ENCODE assay signal across 1 cellular context in the genomic region with DNA sequence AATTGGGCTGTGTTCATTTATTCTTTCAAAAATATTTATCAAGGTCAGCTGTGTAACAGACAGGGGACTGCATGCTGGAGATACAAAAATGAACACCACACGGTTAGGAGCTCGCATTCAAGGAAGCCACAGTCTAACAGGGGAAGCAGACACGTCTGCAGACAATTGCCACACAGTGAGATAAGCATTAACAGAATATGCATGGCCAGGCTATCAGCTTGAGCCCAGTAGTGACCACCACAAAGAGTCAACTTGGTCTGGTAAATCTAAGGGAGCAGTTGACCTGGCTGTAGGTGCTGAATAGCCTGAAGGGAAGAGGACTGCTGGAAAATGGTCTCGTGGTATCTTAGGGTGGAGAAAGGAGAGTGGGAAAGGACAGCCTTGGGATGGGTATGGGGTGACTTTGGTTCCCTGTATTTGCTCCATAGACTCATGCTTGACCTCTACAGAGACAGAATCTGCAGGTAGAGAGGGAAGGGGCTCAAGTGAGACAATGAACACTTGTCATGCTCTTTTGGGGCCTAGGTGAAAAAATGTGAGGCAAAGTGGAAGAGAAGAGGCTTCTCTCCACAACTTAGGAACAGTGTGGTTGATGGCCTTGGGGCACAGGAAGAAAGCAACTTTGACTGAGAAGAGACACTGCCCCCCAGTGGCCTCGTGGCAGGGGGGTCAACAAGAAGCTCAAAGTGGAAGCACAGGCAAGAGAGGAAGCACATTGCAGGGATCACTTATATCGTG.
A peak's percentile ranks its signal among the peaks of the same experiment; 100 is the strongest.
TF ChIP-seq lines count a peak whose summit lies in the region.

No MANE protein-coding gene starts in this region.

TF ChIP-seq in K562, 482 proteins besides CTCF, POLR2A, EP300 and RAD21 (continued from another document and continues in another):
- TF ChIP-seq, protein P1, sequence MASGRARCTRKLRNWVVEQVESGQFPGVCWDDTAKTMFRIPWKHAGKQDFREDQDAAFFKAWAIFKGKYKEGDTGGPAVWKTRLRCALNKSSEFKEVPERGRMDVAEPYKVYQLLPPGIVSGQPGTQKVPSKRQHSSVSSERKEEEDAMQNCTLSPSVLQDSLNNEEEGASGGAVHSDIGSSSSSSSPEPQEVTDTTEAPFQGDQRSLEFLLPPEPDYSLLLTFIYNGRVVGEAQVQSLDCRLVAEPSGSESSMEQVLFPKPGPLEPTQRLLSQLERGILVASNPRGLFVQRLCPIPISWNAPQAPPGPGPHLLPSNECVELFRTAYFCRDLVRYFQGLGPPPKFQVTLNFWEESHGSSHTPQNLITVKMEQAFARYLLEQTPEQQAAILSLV (tag; IDR thresholded peaks at IDR 0.05): no peak
- TF ChIP-seq JUND (IDR thresholded peaks at IDR 0.05; ENCODE audit: borderline replicate concordance, low read depth, low read length) (0 out of 2 replicates have a peak, but pooled peaks have one; percentile 10), JUND (tag; IDR thresholded peaks at IDR 0.05; ENCODE audit: borderline replicate concordance, low read depth, low read length) (no peak; the same call in 2 of the 3 replicates), CEBPB (tag; IDR thresholded peaks at IDR 0.05) (peak; percentile 74), MAZ (CRISPR knock-in tag; conservative IDR thresholded peaks at IDR 0.05 in 1 of 2, IDR thresholded peaks at IDR 0.05 in 1 of 2) (peak; percentile 28 to 77; a peak in 2 of 4 replicates), CXXC5 (CRISPR knock-in tag; IDR thresholded peaks at IDR 0.05) (no peak), ZNF124 (CRISPR knock-in tag; IDR thresholded peaks at IDR 0.05) (no peak), SMAD4 (CRISPR knock-in tag; conservative IDR thresholded peaks at IDR 0.05) (peak; percentile 88), HINFP (tag; conservative IDR thresholded peaks at IDR 0.05; ENCODE audit: low read depth) (no peak), NCOR1 (IDR thresholded peaks at IDR 0.05) (peak; percentile 84), MED1 (CRISPR knock-in tag; IDR thresholded peaks at IDR 0.05; ENCODE audit: borderline replicate concordance) (no peak), SPI1 (IDR thresholded peaks at IDR 0.05; ENCODE audit: borderline replicate concordance, low read depth, low read length) (peak; percentile 61; the same call in 1 of the 2 replicates), SETDB1 (IDR thresholded peaks at IDR 0.05; ENCODE audit: low read length) (no peak), RBM25 (IDR thresholded peaks at IDR 0.05; ENCODE audit: low read depth, low read length, severe bottlenecking) (no peak), CHD4 (IDR thresholded peaks at IDR 0.05; ENCODE audit: insufficient read depth, insufficient replicate concordance, low read depth, low read length, poor library complexity, severe bottlenecking) (no peak), ZSCAN32 (CRISPR knock-in tag; IDR thresholded peaks at IDR 0.05) (no peak), STAT5B (CRISPR knock-in tag; IDR thresholded peaks at IDR 0.05) (no peak), ZNF24 (IDR thresholded peaks at IDR 0.05) (no peak), ETV1 (tag; conservative IDR thresholded peaks at IDR 0.05; ENCODE audit: low read depth) (peak; percentile 51; the same call in 1 of the 2 replicates), TARDBP (IDR thresholded peaks at IDR 0.05) (no peak), PYGO2 (tag; IDR thresholded peaks at IDR 0.05) (no peak), MCM2 (IDR thresholded peaks at IDR 0.05; ENCODE audit: low read depth) (no peak), ZNF589 (CRISPR knock-in tag; IDR thresholded peaks at IDR 0.05; ENCODE audit: low read depth) (no peak), POLR2AphosphoS5 (IDR thresholded peaks at IDR 0.05; ENCODE audit: control insufficient read depth, insufficient read depth, low read depth, low read length) (0 out of 2 replicates have a peak, but pooled peaks have one; percentile 26), ETS2 (tag; IDR thresholded peaks at IDR 0.05; ENCODE audit: borderline replicate concordance, poor library complexity, severe bottlenecking) (no peak), FOSL1 (tag; conservative IDR thresholded peaks at IDR 0.05) (no peak)
- TF ChIP-seq, protein P2, sequence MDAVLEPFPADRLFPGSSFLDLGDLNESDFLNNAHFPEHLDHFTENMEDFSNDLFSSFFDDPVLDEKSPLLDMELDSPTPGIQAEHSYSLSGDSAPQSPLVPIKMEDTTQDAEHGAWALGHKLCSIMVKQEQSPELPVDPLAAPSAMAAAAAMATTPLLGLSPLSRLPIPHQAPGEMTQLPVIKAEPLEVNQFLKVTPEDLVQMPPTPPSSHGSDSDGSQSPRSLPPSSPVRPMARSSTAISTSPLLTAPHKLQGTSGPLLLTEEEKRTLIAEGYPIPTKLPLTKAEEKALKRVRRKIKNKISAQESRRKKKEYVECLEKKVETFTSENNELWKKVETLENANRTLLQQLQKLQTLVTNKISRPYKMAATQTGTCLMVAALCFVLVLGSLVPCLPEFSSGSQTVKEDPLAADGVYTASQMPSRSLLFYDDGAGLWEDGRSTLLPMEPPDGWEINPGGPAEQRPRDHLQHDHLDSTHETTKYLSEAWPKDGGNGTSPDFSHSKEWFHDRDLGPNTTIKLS (IDR thresholded peaks at IDR 0.05; ENCODE audit: borderline replicate concordance, low read depth): no peak
- TF ChIP-seq, protein P3, sequence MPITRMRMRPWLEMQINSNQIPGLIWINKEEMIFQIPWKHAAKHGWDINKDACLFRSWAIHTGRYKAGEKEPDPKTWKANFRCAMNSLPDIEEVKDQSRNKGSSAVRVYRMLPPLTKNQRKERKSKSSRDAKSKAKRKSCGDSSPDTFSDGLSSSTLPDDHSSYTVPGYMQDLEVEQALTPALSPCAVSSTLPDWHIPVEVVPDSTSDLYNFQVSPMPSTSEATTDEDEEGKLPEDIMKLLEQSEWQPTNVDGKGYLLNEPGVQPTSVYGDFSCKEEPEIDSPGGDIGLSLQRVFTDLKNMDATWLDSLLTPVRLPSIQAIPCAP (CRISPR knock-in tag; IDR thresholded peaks at IDR 0.05; ENCODE audit: borderline replicate concordance): no peak
- TF ChIP-seq, protein P4, sequence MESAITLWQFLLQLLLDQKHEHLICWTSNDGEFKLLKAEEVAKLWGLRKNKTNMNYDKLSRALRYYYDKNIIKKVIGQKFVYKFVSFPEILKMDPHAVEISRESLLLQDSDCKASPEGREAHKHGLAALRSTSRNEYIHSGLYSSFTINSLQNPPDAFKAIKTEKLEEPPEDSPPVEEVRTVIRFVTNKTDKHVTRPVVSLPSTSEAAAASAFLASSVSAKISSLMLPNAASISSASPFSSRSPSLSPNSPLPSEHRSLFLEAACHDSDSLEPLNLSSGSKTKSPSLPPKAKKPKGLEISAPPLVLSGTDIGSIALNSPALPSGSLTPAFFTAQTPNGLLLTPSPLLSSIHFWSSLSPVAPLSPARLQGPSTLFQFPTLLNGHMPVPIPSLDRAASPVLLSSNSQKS (CRISPR knock-in tag; IDR thresholded peaks at IDR 0.05): no peak
- TF ChIP-seq, protein P5, sequence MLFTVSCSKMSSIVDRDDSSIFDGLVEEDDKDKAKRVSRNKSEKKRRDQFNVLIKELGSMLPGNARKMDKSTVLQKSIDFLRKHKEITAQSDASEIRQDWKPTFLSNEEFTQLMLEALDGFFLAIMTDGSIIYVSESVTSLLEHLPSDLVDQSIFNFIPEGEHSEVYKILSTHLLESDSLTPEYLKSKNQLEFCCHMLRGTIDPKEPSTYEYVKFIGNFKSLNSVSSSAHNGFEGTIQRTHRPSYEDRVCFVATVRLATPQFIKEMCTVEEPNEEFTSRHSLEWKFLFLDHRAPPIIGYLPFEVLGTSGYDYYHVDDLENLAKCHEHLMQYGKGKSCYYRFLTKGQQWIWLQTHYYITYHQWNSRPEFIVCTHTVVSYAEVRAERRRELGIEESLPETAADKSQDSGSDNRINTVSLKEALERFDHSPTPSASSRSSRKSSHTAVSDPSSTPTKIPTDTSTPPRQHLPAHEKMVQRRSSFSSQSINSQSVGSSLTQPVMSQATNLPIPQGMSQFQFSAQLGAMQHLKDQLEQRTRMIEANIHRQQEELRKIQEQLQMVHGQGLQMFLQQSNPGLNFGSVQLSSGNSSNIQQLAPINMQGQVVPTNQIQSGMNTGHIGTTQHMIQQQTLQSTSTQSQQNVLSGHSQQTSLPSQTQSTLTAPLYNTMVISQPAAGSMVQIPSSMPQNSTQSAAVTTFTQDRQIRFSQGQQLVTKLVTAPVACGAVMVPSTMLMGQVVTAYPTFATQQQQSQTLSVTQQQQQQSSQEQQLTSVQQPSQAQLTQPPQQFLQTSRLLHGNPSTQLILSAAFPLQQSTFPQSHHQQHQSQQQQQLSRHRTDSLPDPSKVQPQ (CRISPR knock-in tag; IDR thresholded peaks at IDR 0.05; ENCODE audit: borderline replicate concordance): no peak
- TF ChIP-seq, protein P6, sequence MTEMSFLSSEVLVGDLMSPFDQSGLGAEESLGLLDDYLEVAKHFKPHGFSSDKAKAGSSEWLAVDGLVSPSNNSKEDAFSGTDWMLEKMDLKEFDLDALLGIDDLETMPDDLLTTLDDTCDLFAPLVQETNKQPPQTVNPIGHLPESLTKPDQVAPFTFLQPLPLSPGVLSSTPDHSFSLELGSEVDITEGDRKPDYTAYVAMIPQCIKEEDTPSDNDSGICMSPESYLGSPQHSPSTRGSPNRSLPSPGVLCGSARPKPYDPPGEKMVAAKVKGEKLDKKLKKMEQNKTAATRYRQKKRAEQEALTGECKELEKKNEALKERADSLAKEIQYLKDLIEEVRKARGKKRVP (CRISPR knock-in tag; IDR thresholded peaks at IDR 0.05): no peak
- TF ChIP-seq, protein P7, sequence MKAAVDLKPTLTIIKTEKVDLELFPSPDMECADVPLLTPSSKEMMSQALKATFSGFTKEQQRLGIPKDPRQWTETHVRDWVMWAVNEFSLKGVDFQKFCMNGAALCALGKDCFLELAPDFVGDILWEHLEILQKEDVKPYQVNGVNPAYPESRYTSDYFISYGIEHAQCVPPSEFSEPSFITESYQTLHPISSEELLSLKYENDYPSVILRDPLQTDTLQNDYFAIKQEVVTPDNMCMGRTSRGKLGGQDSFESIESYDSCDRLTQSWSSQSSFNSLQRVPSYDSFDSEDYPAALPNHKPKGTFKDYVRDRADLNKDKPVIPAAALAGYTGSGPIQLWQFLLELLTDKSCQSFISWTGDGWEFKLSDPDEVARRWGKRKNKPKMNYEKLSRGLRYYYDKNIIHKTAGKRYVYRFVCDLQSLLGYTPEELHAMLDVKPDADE (conservative IDR thresholded peaks at IDR 0.05; ENCODE audit: control insufficient read depth, low read depth, low read length): no peak
